In the genomic region with DNA sequence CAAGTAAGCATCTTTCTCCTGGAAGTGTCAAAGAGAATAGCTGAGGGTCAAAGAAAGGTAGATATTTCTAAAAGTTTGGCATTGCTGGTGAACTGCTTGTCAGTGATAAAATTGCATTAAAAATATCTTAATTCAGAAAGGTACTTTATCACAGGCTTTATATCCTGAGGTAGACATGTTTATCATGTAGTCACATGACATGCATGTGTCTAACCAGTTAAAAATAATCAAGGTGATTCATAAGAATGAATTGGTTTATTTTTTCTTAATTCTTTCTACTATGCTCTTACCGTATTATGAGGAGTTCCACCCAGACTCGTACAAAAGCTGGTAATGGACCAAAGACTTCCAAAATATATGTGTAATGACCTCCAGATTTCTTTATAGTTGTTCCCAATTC, we compare ENCODE assay signal across 1 cellular context.
TF ChIP-seq lines count a peak whose summit lies in the region.

No MANE protein-coding gene starts in this region.

TF ChIP-seq in HepG2, 621 proteins besides CTCF, POLR2A, EP300 and RAD21:
- TF ChIP-seq SIX4 (CRISPR knock-in tag; IDR thresholded peaks at IDR 0.05) (no peak), JARID2 (CRISPR knock-in tag; IDR thresholded peaks at IDR 0.05; ENCODE audit: insufficient replicate concordance) (no peak)
- TF ChIP-seq, protein P1, sequence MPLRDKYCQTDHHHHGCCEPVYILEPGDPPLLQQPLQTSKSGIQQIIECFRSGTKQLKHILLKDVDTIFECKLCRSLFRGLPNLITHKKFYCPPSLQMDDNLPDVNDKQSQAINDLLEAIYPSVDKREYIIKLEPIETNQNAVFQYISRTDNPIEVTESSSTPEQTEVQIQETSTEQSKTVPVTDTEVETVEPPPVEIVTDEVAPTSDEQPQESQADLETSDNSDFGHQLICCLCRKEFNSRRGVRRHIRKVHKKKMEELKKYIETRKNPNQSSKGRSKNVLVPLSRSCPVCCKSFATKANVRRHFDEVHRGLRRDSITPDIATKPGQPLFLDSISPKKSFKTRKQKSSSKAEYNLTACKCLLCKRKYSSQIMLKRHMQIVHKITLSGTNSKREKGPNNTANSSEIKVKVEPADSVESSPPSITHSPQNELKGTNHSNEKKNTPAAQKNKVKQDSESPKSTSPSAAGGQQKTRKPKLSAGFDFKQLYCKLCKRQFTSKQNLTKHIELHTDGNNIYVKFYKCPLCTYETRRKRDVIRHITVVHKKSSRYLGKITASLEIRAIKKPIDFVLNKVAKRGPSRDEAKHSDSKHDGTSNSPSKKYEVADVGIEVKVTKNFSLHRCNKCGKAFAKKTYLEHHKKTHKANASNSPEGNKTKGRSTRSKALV (CRISPR knock-in tag; IDR thresholded peaks at IDR 0.05), result no peak
- TF ChIP-seq, protein P2, sequence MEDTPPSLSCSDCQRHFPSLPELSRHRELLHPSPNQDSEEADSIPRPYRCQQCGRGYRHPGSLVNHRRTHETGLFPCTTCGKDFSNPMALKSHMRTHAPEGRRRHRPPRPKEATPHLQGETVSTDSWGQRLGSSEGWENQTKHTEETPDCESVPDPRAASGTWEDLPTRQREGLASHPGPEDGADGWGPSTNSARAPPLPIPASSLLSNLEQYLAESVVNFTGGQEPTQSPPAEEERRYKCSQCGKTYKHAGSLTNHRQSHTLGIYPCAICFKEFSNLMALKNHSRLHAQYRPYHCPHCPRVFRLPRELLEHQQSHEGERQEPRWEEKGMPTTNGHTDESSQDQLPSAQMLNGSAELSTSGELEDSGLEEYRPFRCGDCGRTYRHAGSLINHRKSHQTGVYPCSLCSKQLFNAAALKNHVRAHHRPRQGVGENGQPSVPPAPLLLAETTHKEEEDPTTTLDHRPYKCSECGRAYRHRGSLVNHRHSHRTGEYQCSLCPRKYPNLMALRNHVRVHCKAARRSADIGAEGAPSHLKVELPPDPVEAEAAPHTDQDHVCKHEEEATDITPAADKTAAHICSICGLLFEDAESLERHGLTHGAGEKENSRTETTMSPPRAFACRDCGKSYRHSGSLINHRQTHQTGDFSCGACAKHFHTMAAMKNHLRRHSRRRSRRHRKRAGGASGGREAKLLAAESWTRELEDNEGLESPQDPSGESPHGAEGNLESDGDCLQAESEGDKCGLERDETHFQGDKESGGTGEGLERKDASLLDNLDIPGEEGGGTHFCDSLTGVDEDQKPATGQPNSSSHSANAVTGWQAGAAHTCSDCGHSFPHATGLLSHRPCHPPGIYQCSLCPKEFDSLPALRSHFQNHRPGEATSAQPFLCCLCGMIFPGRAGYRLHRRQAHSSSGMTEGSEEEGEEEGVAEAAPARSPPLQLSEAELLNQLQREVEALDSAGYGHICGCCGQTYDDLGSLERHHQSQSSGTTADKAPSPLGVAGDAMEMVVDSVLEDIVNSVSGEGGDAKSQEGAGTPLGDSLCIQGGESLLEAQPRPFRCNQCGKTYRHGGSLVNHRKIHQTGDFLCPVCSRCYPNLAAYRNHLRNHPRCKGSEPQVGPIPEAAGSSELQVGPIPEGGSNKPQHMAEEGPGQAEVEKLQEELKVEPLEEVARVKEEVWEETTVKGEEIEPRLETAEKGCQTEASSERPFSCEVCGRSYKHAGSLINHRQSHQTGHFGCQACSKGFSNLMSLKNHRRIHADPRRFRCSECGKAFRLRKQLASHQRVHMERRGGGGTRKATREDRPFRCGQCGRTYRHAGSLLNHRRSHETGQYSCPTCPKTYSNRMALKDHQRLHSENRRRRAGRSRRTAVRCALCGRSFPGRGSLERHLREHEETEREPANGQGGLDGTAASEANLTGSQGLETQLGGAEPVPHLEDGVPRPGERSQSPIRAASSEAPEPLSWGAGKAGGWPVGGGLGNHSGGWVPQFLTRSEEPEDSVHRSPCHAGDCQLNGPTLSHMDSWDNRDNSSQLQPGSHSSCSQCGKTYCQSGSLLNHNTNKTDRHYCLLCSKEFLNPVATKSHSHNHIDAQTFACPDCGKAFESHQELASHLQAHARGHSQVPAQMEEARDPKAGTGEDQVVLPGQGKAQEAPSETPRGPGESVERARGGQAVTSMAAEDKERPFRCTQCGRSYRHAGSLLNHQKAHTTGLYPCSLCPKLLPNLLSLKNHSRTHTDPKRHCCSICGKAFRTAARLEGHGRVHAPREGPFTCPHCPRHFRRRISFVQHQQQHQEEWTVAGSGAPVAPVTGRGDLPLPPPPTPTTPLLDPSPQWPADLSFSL (CRISPR knock-in tag; IDR thresholded peaks at IDR 0.05), result no peak
